1 cellular context compared by ENCODE assay signal in the genomic region with DNA sequence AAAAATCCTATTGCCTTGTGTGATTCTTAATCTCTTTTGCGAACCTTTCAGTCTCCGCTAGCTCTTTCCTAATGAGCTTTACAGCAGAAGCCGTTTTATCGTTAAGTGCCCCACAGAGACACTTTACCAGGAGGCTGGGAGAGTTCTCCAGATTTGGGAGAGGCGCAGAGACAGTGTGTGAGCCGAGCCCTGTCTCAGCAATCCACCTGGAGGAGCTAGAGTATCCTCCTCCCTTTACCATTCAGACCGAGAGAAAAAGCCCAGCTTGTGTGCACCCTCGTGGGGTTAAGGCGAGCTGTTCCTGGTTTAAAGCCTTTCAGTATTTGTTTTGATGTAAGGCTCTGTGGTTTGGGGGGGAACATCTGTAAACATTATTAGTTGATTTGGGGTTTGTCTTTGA.
TF ChIP-seq lines count a peak whose summit lies in the region.

No MANE protein-coding gene starts in this region.

TF ChIP-seq in K562, 482 proteins besides CTCF, POLR2A, EP300 and RAD21:
- TF ChIP-seq MTA3 (IDR thresholded peaks at IDR 0.05; ENCODE audit: borderline replicate concordance) (no peak), WHSC1 (IDR thresholded peaks at IDR 0.05; ENCODE audit: low read length) (no peak), PRPF4 (IDR thresholded peaks at IDR 0.05; ENCODE audit: insufficient read depth, low read depth, low read length, poor library complexity, severe bottlenecking) (no peak), BRD9 (IDR thresholded peaks at IDR 0.05; ENCODE audit: low read depth, partially characterized antibody) (no peak), HNRNPUL1 (IDR thresholded peaks at IDR 0.05; ENCODE audit: low read length) (no peak), TCF7L2 (IDR thresholded peaks at IDR 0.05; ENCODE audit: low read depth, low read length) (no peak)
- TF ChIP-seq, protein P1, sequence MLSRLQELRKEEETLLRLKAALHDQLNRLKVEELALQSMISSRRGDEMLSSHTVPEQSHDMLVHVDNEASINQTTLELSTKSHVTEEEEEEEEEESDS (CRISPR knock-in tag; IDR thresholded peaks at IDR 0.05) = no peak
TF ChIP-seq in K562: peak in this region for 0.
